13 cellular contexts compared by ENCODE assay signal in the genomic region with DNA sequence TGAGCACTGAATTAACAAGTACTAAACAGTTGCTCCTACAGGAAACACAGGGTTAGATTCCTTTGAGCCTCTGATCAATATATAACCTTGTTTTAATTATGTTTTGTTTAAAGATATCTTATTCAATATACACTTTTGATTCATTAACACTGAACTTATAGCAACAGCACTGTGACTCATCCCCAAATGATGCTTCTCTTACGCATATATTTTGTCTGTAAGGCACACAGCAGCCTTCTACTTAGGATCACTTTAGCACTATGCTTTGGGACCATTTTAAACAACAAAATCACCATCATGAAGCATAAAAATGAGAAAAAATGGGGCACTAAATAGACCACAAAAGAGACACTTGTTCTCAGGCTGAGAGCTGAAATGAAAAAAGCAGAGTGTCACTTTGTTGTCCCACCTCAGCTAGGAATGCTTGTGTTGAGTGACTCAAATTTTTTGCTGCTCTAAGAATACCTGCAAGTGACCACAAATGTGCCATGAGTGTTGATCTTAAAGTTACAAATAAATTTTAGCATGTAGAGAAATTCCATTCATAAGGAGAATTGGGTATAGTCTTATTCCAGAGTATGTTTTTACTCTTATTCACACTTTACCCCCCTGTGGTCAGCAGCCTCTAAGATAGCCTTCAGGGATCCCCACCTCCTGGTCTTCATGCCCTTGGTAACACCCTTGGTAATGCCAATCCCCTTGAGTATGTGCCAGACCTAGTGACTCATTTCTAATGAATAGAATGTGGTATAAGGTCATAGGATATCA.
DNase-seq lines count a peak whose midpoint lies in the region; ATAC-seq and TF ChIP-seq lines count a peak whose summit lies in the region.
"Had no signal": no experiment of that assay in that cellular context is flagged by ENCODE, and none has a peak within 500 bp of the region (broad histone marks: within the 10 kb centered on the region; RNA-seq: fewer than 3 reads in every experiment).

No MANE protein-coding gene starts in this region.

- DNase-seq in EH (ENCODE audit: low read depth) (peak; percentile 24), LoVo (ENCODE audit: low spot score) (peak; percentile 36), brain microvascular endothelial cell (peak; percentile 25), lower lobe of right lung (no peak), NCI-H2196 (lab: John Stamatoyannopoulos, UW; ENCODE audit: unreplicated experiment) (no peak), SHP77 treated with DMSO at 0.1 percent for 48 hours (lab: John Stamatoyannopoulos, UW) (no peak), NOMO-1 (lab: John Stamatoyannopoulos, UW; ENCODE audit: unreplicated experiment in 2 of 2) (no peak)
- DNase-seq in stimulated activated CD4-positive, alpha-beta T cell treated with anti-CD3 and anti-CD28 coated beads, Interleukin-15, amount 100 ng/mL, for 24 hours = no peak
- DNase-seq: activated B cell treated with CpG ODN at 0.5 μM for 24 hours; activated naive CD4-positive, alpha-beta T cell treated with anti-CD3 and anti-CD28 coated beads for 36 hours; DND-41; tibial artery had no signal

- intact Hi-C loops in lower lobe of right lung (cut with DNase I) = no loop called here

- ATAC-seq in lower lobe of right lung = peak; percentile 72 to 73

- H3K27ac ChIP-seq in brain microvascular endothelial cell = no peak overlapping the region
- H3K27ac ChIP-seq in lower lobe of right lung = peak overlapping the region; percentile 41
- H3K27ac ChIP-seq: BLaER1, tibial artery had no signal

- H3K36me3 ChIP-seq in brain microvascular endothelial cell (replicated peaks) (no peaks in the 10 kb centered on the region), lower lobe of right lung (no peaks in the 10 kb centered on the region)
- H3K36me3 ChIP-seq: BLaER1, tibial artery had no signal

- no peaks in the 10 kb centered on the region for H3K9me3 ChIP-seq in lower lobe of right lung
- H3K9me3 ChIP-seq: BLaER1, tibial artery had no signal

- H3K4me3 ChIP-seq in brain microvascular endothelial cell (ENCODE audit: low read depth, low read length) (no peak overlapping the region), lower lobe of right lung (no peak overlapping the region)
- H3K4me3 ChIP-seq: BLaER1, tibial artery had no signal

- no peak for TF ChIP-seq CTCF in brain microvascular endothelial cell (IDR thresholded peaks at IDR 0.05; ENCODE audit: low read depth, low read length, missing control alignments)
- TF ChIP-seq CTCF in lower lobe of right lung (IDR thresholded peaks at IDR 0.05) = no peak

- in situ Hi-C loops in brain microvascular endothelial cell (cut with HindIII; ENCODE audit: low pct_ligation_motif_present, low sequenced_read_pairs) = no loop called here

- H3K4me1 ChIP-seq in lower lobe of right lung = no peaks in the 10 kb centered on the region
- H3K4me1 ChIP-seq: BLaER1, tibial artery had no signal

- H3K27me3 ChIP-seq in brain microvascular endothelial cell (replicated peaks) = no peaks in the 10 kb centered on the region
- no peaks in the 10 kb centered on the region for H3K27me3 ChIP-seq in lower lobe of right lung (ENCODE audit: low read depth)
- H3K27me3 ChIP-seq: BLaER1, tibial artery had no signal

Comparison
In these comparisons a context has a peak if more than half of its experiments do, and no peak if none do; other contexts are left out.
1. DNase-seq: peak in EH (single experiment), LoVo (single experiment) and brain microvascular endothelial cell (single experiment); none in lower lobe of right lung (single experiment), NCI-H2196 (single experiment), SHP77 treated with DMSO at 0.1 percent for 48 hours (single experiment), NOMO-1 (0 of 2) and stimulated activated CD4-positive, alpha-beta T cell treated with anti-CD3 and anti-CD28 coated beads, Interleukin-15, amount 100 ng/mL, for 24 hours (single experiment).